Comparison of ENCODE assay signal across 8 cellular contexts in the genomic region with DNA sequence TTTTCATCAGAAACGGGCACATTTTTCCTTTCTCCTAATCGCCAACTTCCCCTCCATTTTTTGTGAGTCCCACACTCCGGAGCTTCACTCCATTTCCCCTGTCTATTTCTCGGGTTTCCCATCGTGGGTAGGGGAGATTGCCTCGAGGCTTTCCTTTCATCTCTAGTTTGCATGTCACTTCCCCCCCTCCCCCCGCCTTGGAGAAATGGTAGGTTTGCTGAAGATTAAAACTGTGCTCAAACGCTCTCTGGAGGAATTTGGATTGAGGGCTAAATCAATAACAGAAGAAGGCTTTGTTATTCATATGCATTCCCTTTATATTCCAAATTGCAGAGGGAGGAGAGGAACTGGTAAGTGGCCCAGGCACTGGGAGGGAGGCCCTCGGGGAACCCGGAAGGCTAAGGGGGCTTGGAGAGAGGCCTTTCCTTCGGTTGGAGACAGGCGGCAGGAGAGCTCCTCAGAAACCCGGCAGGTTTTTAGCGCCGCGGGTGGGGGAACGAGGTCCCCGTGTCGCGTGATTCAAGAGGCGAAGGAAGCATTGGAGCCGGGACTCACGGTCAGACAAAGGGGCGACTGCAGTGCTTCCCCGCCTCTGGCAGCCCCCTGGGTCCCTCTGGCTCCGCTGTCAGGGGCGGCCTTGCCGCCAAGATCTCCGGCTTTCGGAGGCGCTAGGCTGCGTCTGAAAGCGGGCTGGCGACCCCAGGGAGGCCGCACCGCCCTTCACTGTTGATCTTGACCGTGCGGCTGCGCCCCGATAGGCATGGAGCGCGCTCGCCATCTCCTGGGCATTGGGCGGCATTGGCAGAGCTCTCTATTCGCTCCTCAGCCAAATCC. TPM values are rescaled to one million over a fixed set of nuclear protein-coding genes. Genes with fewer than 3 reads are reported as not detected.
DNase-seq lines count a peak whose midpoint lies in the region; ATAC-seq lines count a peak whose summit lies in the region.

No MANE protein-coding gene starts in this region.

- peak overlapping the region; percentile 40 for H3K4me3 ChIP-seq in effector memory CD4-positive, alpha-beta T cell (ENCODE audit: insufficient read depth, low read depth, low read length, poor library complexity, severe bottlenecking)
- H3K4me3 ChIP-seq in mesenchymal stem cell (ENCODE audit: insufficient read depth in 1 of 2, low read depth in 1 of 2, low read length in 2 of 2), result peak overlapping the region; percentile 23 to 77

- H3K14ac ChIP-seq in mesenchymal stem cell (ENCODE audit: low read length in 2 of 2), result no peak overlapping the region

- under 1% methylated on average over 40 of the region's 45 CpGs for WGBS in mesenchymal stem cell

- no peak overlapping the region for H4K91ac ChIP-seq in mesenchymal stem cell (ENCODE audit: low read length)

- no peaks in the 10 kb centered on the region for H3K36me3 ChIP-seq in effector memory CD4-positive, alpha-beta T cell (ENCODE audit: control insufficient read depth, insufficient read depth, low read length)
- no peaks in the 10 kb centered on the region for H3K36me3 ChIP-seq in mesenchymal stem cell (ENCODE audit: control insufficient read depth in 1 of 2, insufficient read depth in 2 of 2, low read depth in 1 of 2, low read length in 2 of 2)

- H3K9ac ChIP-seq in mesenchymal stem cell (ENCODE audit: low read length), result no peak overlapping the region

- peak overlapping the region; percentile 60 for H3K4me2 ChIP-seq in mesenchymal stem cell (ENCODE audit: low read length, poor library complexity, severe bottlenecking)

- H3K23ac ChIP-seq in mesenchymal stem cell (ENCODE audit: low read length in 2 of 2), result no peak overlapping the region

- peak; percentile 53 to 67 for DNase-seq in AML-193 (lab: John Stamatoyannopoulos, UW)
- peak; percentile 72 for DNase-seq in NCI-H345 treated with DMSO at 0.1 percent for 48 hours (lab: John Stamatoyannopoulos, UW; ENCODE audit: unreplicated experiment)
- DNase-seq in activated CD4-positive, alpha-beta T cell treated with anti-CD3 and anti-CD28 coated beads for 48 hours, result peak; percentile 74
- DNase-seq in effector memory CD4-positive, alpha-beta T cell, result peak; percentile 26 to 46 (median 30)
- DNase-seq in mesenchymal stem cell, result peak; percentile 70
- DNase-seq in stimulated activated CD8-positive, alpha-beta memory T cell treated with anti-CD3 and anti-CD28 coated beads, Interleukin-15, amount 100 ng/mL, for 4 hours (ENCODE audit: low read depth in 2 of 2), result peak; percentile 13 to 19

- no peak overlapping the region for H3K18ac ChIP-seq in mesenchymal stem cell (ENCODE audit: low read depth in 1 of 2, low read length in 2 of 2)

- H2AK5ac ChIP-seq in mesenchymal stem cell (ENCODE audit: low read length, severe bottlenecking), result no peak overlapping the region

- no peaks in the 10 kb centered on the region for H3K9me3 ChIP-seq in effector memory CD4-positive, alpha-beta T cell (ENCODE audit: control insufficient read depth, low read length)
- H3K9me3 ChIP-seq in mesenchymal stem cell (ENCODE audit: control insufficient read depth, low read length), result peaks cover 3% of the 10 kb centered on the region

- no peak overlapping the region for H2BK5ac ChIP-seq in mesenchymal stem cell (ENCODE audit: low read depth, low read length, poor library complexity, severe bottlenecking)

- peaks cover 88% of the 10 kb centered on the region for H3K27me3 ChIP-seq in effector memory CD4-positive, alpha-beta T cell (replicated peaks; ENCODE audit: control insufficient read depth, insufficient read depth, low read length, poor library complexity, severe bottlenecking)
- H3K27me3 ChIP-seq in mesenchymal stem cell (ENCODE audit: control insufficient read depth in 1 of 2, insufficient read depth in 1 of 2, low read length in 2 of 2), result peaks cover 91 to 96% of the 10 kb centered on the region in 2 experiments

- no peaks in the 10 kb centered on the region for H3K79me1 ChIP-seq in mesenchymal stem cell (replicated peaks; ENCODE audit: low read length, poor library complexity, severe bottlenecking)

- H3K4ac ChIP-seq in mesenchymal stem cell (ENCODE audit: low read depth in 1 of 2, low read length in 2 of 2), result no peak overlapping the region

- H2BK15ac ChIP-seq in mesenchymal stem cell (ENCODE audit: low read depth, poor library complexity, severe bottlenecking), result no peak overlapping the region

- no peak overlapping the region for H2BK120ac ChIP-seq in mesenchymal stem cell (ENCODE audit: low read depth, low read length)

- ATAC-seq in GM18520 (IDR thresholded peaks at IDR 0.05; ENCODE audit: unreplicated experiment), result peak; percentile 64
- ATAC-seq in HG03108 (IDR thresholded peaks at IDR 0.05; ENCODE audit: unreplicated experiment), result peak; percentile 82

- H3K27ac ChIP-seq in effector memory CD4-positive, alpha-beta T cell (ENCODE audit: insufficient read depth, low read length, poor library complexity, severe bottlenecking), result no peak overlapping the region
- no peak overlapping the region for H3K27ac ChIP-seq in mesenchymal stem cell (ENCODE audit: low read length, poor library complexity, severe bottlenecking)

- H2BK12ac ChIP-seq in mesenchymal stem cell (ENCODE audit: low read length in 2 of 2), result no peak overlapping the region

- no peak overlapping the region for H4K8ac ChIP-seq in mesenchymal stem cell (ENCODE audit: low read length)

- H2AFZ ChIP-seq in mesenchymal stem cell (ENCODE audit: low read depth, low read length), result peak overlapping the region; percentile 8

- H3K4me1 ChIP-seq in effector memory CD4-positive, alpha-beta T cell (ENCODE audit: control insufficient read depth, insufficient read depth, low read length, poor library complexity, severe bottlenecking), result peaks cover 22% of the 10 kb centered on the region
- H3K4me1 ChIP-seq in mesenchymal stem cell (ENCODE audit: control insufficient read depth, insufficient read depth, low read depth, low read length), result peaks cover 15% of the 10 kb centered on the region

RNA-seq across cellular contexts. Expression of a gene that starts 2.4 kb away (rescaled TPM):
- polyA plus RNA-seq in mesenchymal stem cell (2013, experiment 1 of 2), result not detected
- not detected for polyA plus RNA-seq in mesenchymal stem cell (2013, experiment 2 of 2)

RNA-seq across cellular contexts. Expression of a gene that starts 4.7 kb away (rescaled TPM):
- polyA plus RNA-seq in mesenchymal stem cell (2013, experiment 1 of 2), result not detected
- not detected for polyA plus RNA-seq in mesenchymal stem cell (2013, experiment 2 of 2)

RNA-seq across cellular contexts. Expression of a gene that starts 9.9 kb away (rescaled TPM):
- polyA plus RNA-seq in mesenchymal stem cell (2013, experiment 1 of 2), result not detected
- not detected for polyA plus RNA-seq in mesenchymal stem cell (2013, experiment 2 of 2)

RNA-seq across cellular contexts. Expression of a gene that starts 13.4 kb away (rescaled TPM):
- polyA plus RNA-seq in mesenchymal stem cell (2013, experiment 1 of 2), result not detected
- polyA plus RNA-seq in mesenchymal stem cell (2013, experiment 2 of 2), result not detected

RNA-seq across cellular contexts. Expression of a gene that starts 19.4 kb away (rescaled TPM):
- polyA plus RNA-seq in mesenchymal stem cell (2013, experiment 1 of 2), result not detected
- not detected for polyA plus RNA-seq in mesenchymal stem cell (2013, experiment 2 of 2)

Comparison
In these comparisons a context has a peak if more than half of its experiments do, and no peak if none do; other contexts are left out.
1. DNase-seq: peak in every context shown above with its lines; median percentile 74 in activated CD4-positive, alpha-beta T cell treated with anti-CD3 and anti-CD28 coated beads for 48 hours; 72 in NCI-H345 treated with DMSO at 0.1 percent for 48 hours; 70 in mesenchymal stem cell; 60 in AML-193; 30 in effector memory CD4-positive, alpha-beta T cell; 16 in stimulated activated CD8-positive, alpha-beta memory T cell treated with anti-CD3 and anti-CD28 coated beads, Interleukin-15, amount 100 ng/mL, for 4 hours.